In the genomic region with DNA sequence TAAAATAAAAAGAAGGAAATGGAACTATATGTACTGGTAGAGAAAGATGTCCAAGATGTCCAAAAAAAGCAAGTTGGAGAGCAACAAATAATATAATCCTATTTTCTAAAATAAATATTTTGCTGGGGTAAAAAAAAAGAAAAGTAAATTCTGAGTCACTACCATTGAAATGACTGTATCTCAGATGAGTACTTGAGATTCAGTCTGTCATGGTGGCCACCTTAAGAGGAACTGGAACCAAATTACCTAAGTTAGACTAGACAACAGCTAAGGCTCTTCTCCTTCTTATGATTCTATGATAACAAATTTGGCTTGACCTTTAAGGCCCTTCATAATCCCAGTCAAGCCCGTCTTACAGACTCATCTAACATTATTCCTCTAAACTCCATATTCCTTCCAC, we compare ENCODE assay signal across 12 cellular contexts.
DNase-seq lines count a peak whose midpoint lies in the region; ATAC-seq, FAIRE-seq and TF ChIP-seq lines count a peak whose summit lies in the region.
"Had no signal": no experiment of that assay in that cellular context is flagged by ENCODE, and none has a peak within 500 bp of the region (broad histone marks: within the 10 kb centered on the region; RNA-seq: fewer than 3 reads in every experiment).

No MANE protein-coding gene starts in this region.

- in situ Hi-C loops in K562 (cut with MboI): no loop called here

- H3K27ac Mint-ChIP-seq in activated CD4-positive, alpha-beta memory T cell treated with anti-CD3 and anti-CD28 coated beads, Interleukin-2, amount 10 ng/mL, durations not matched to agents 7 days and 5 days: no peak overlapping the region
- H3K27ac Mint-ChIP-seq in neural progenitor cell: no peak overlapping the region

- H3K9me1 ChIP-seq in K562 (ENCODE audit: control insufficient read depth, insufficient read depth, low read length): no peaks in the 10 kb centered on the region

- no peak for TF ChIP-seq POLR2A in K562 (conservative IDR thresholded peaks at IDR 0.05)
- TF ChIP-seq POLR2A in right lobe of liver (IDR thresholded peaks at IDR 0.05): no peak

- ATAC-seq in GM18873 (IDR thresholded peaks at IDR 0.05; ENCODE audit: low FRiP score, unreplicated experiment) (peak; percentile 86), GM21717 (IDR thresholded peaks at IDR 0.05; ENCODE audit: unreplicated experiment) (peak; percentile 95), HG03196 (IDR thresholded peaks at IDR 0.05; ENCODE audit: unreplicated experiment) (peak; percentile 58), K562 (no peak), right lobe of liver (no peak)
- ATAC-seq: HCT116, lower lobe of right lung, Right ventricle myocardium inferior had no signal

- H3K9ac ChIP-seq in K562 (ENCODE audit: insufficient read depth in 1 of 2, low read depth in 2 of 2, low read length in 2 of 2) (no peak overlapping the region), neural progenitor cell (no peak overlapping the region), smooth muscle cell (ENCODE audit: low read depth) (no peak overlapping the region)

- H3K4me3 Mint-ChIP-seq in activated CD4-positive, alpha-beta memory T cell treated with anti-CD3 and anti-CD28 coated beads, Interleukin-2, amount 10 ng/mL, durations not matched to agents 7 days and 5 days: no peak overlapping the region
- no peak overlapping the region for H3K4me3 Mint-ChIP-seq in neural progenitor cell

- WGBS in K562 (ENCODE audit: insufficient coverage, low coverage, missing lambda C conversion rate): 0% methylated on average over 1 of the region's 1 CpG
- whole genome bisulfite sequencing in right lobe of liver (ENCODE audit: insufficient coverage, low coverage, low lambda C conversion rate, missing lambda C conversion rate): 90% methylated on average over 1 of the region's 1 CpG
- 94% methylated on average over 1 of the region's 1 CpG for WGBS in smooth muscle cell (ENCODE audit: low lambda C conversion rate)

- DNase-seq in K562 (ENCODE audit: extremely low read depth in 1 of 4, low spot score in 3 of 4): no peak
- DNase-seq in right lobe of liver: no peak
- no peak for DNase-seq in activated CD4-positive, alpha-beta memory T cell treated with anti-CD3 and anti-CD28 coated beads, Interleukin-2, amount 10 ng/mL, durations not matched to agents 7 days and 5 days
- DNase-seq in neural progenitor cell (ENCODE audit: low spot score): no peak
- DNase-seq in smooth muscle cell (lab: John Stamatoyannopoulos, UW; ENCODE audit: unreplicated experiment): no peak
- DNase-seq: lower lobe of right lung had no signal

- TF ChIP-seq CTCF in K562 (IDR thresholded peaks at IDR 0.05 in 2 of 3, conservative IDR thresholded peaks at IDR 0.05 in 1 of 3; ENCODE audit: insufficient read depth in 2 of 3, low read depth in 1 of 3, low read length in 3 of 3): no peak
- no peak for TF ChIP-seq CTCF in right lobe of liver (IDR thresholded peaks at IDR 0.05)
- no peak for TF ChIP-seq CTCF in neural progenitor cell (IDR thresholded peaks at IDR 0.05)
- no peak for TF ChIP-seq CTCF in smooth muscle cell (IDR thresholded peaks at IDR 0.05; ENCODE audit: borderline replicate concordance, insufficient read depth, poor library complexity, severe bottlenecking)

- H3K27me3 Mint-ChIP-seq in activated CD4-positive, alpha-beta memory T cell treated with anti-CD3 and anti-CD28 coated beads, Interleukin-2, amount 10 ng/mL, durations not matched to agents 7 days and 5 days: peaks cover 47% of the 10 kb centered on the region
- H3K27me3 Mint-ChIP-seq in neural progenitor cell (ENCODE audit: insufficient read depth, low read depth): peaks cover 13% of the 10 kb centered on the region

- BruUV-seq in K562 (replicated peaks; lab: Mats Ljungman, UMichigan): no TSS peak

- H3K9me3 Mint-ChIP-seq in activated CD4-positive, alpha-beta memory T cell treated with anti-CD3 and anti-CD28 coated beads, Interleukin-2, amount 10 ng/mL, durations not matched to agents 7 days and 5 days: no peaks in the 10 kb centered on the region
- H3K9me3 Mint-ChIP-seq in neural progenitor cell: no peaks in the 10 kb centered on the region

- H3K4me2 ChIP-seq in K562 (ENCODE audit: insufficient read depth, low read length) (no peak overlapping the region), neural progenitor cell (no peak overlapping the region), smooth muscle cell (no peak overlapping the region)

- H3K79me2 ChIP-seq in K562 (ENCODE audit: control insufficient read depth, insufficient read depth, low read length) (no peaks in the 10 kb centered on the region), neural progenitor cell (ENCODE audit: low read depth) (no peaks in the 10 kb centered on the region), smooth muscle cell (ENCODE audit: low read depth) (no peaks in the 10 kb centered on the region)

- H2AFZ ChIP-seq in K562 (ENCODE audit: low read depth, low read length) (peak overlapping the region; percentile 3; the same call in 1 of the 2 replicates), neural progenitor cell (replicated peaks) (no peak overlapping the region), smooth muscle cell (ENCODE audit: low read depth) (no peak overlapping the region)

- H3K36me3 Mint-ChIP-seq in activated CD4-positive, alpha-beta memory T cell treated with anti-CD3 and anti-CD28 coated beads, Interleukin-2, amount 10 ng/mL, durations not matched to agents 7 days and 5 days (ENCODE audit: low read depth): no peaks in the 10 kb centered on the region
- no peaks in the 10 kb centered on the region for H3K36me3 Mint-ChIP-seq in neural progenitor cell

- H3F3A ChIP-seq in neural progenitor cell (ENCODE audit: low read depth) (peaks cover 21% of the 10 kb centered on the region), smooth muscle cell (ENCODE audit: low read depth) (no peaks in the 10 kb centered on the region)

- H3K4me1 Mint-ChIP-seq in activated CD4-positive, alpha-beta memory T cell treated with anti-CD3 and anti-CD28 coated beads, Interleukin-2, amount 10 ng/mL, durations not matched to agents 7 days and 5 days: peaks cover 9% of the 10 kb centered on the region
- peaks cover 36% of the 10 kb centered on the region for H3K4me1 Mint-ChIP-seq in neural progenitor cell

- CTCF ChIA-PET in K562 (lab: Yijun Ruan, JAX; ENCODE audit: low intra/inter-chr PET ratio): no interaction called here
- CTCF ChIA-PET in activated CD4-positive, alpha-beta memory T cell treated with anti-CD3 and anti-CD28 coated beads, Interleukin-2, amount 10 ng/mL, durations not matched to agents 7 days and 5 days (lab: Charles Lee): no interaction called here

- intact Hi-C loops in K562 (cut with micrococcal nuclease): no loop called here
- intact Hi-C loops in right lobe of liver (cut with DNase I): no loop called here

- H4K20me1 ChIP-seq in K562 (replicated peaks; ENCODE audit: control insufficient read depth, insufficient read depth, low read length): no peaks in the 10 kb centered on the region
- no peaks in the 10 kb centered on the region for H4K20me1 ChIP-seq in neural progenitor cell (ENCODE audit: low read depth)
- H4K20me1 ChIP-seq in smooth muscle cell (ENCODE audit: low read depth): no peaks in the 10 kb centered on the region

- no peaks in the 10 kb centered on the region for H3K9me3 ChIP-seq in K562 (replicated peaks; ENCODE audit: control insufficient read depth, insufficient read depth, low read depth, low read length)
- H3K9me3 ChIP-seq in right lobe of liver: no peaks in the 10 kb centered on the region
- H3K9me3 ChIP-seq in neural progenitor cell (ENCODE audit: low read depth): no peaks in the 10 kb centered on the region
- H3K9me3 ChIP-seq in smooth muscle cell (replicated peaks; ENCODE audit: low read depth): no peaks in the 10 kb centered on the region
- H3K9me3 ChIP-seq: lower lobe of right lung, right atrium auricular region had no signal

- H3K27me3 ChIP-seq in K562 (ENCODE audit: control insufficient read depth in 2 of 2, insufficient read depth in 2 of 2, low read length in 2 of 2): no peaks in the 10 kb centered on the region
- no peaks in the 10 kb centered on the region for H3K27me3 ChIP-seq in right lobe of liver
- peaks cover 26% of the 10 kb centered on the region for H3K27me3 ChIP-seq in neural progenitor cell
- no peaks in the 10 kb centered on the region for H3K27me3 ChIP-seq in smooth muscle cell (ENCODE audit: low read depth)
- H3K27me3 ChIP-seq: right atrium auricular region had no signal

- H3K4me3 ChIP-seq in K562: no peak overlapping the region
- H3K4me3 ChIP-seq in right lobe of liver: no peak overlapping the region
- no peak overlapping the region for H3K4me3 ChIP-seq in neural progenitor cell
- no peak overlapping the region for H3K4me3 ChIP-seq in smooth muscle cell
- H3K4me3 ChIP-seq: lower lobe of right lung, right atrium auricular region had no signal

- peaks cover 12 to 24% of the 10 kb centered on the region in 2 experiments; a peak in 4 of 5 replicates for H3K4me1 ChIP-seq in K562 (replicated peaks in 1 of 2; ENCODE audit: control insufficient read depth in 2 of 2, insufficient read depth in 2 of 2, low read length in 2 of 2)
- no peaks in the 10 kb centered on the region for H3K4me1 ChIP-seq in right lobe of liver
- H3K4me1 ChIP-seq in neural progenitor cell: peaks cover 9% of the 10 kb centered on the region
- peaks cover 12% of the 10 kb centered on the region for H3K4me1 ChIP-seq in smooth muscle cell (ENCODE audit: low read depth)

- TF ChIP-seq RAD21 in K562 (CRISPR knock-in tag; conservative IDR thresholded peaks at IDR 0.05 in 1 of 2, IDR thresholded peaks at IDR 0.05 in 1 of 2): no peak

- H3K27ac ChIP-seq in K562 (ENCODE audit: extremely low read depth, low read depth, low read length) (no peak overlapping the region), right lobe of liver (no peak overlapping the region), neural progenitor cell (no peak overlapping the region), smooth muscle cell (ENCODE audit: low read depth) (no peak overlapping the region)
- H3K27ac ChIP-seq: lower lobe of right lung had no signal

- POLR2A ChIA-PET in K562 (lab: Yijun Ruan, JAX): interaction anchor here (0.6 to 1.0 kb wide), 3 partner anchors 14 to 31 kb away, joined by 3 read pairs; no protein-coding TSS in a partner anchor
- POLR2A ChIA-PET in activated CD4-positive, alpha-beta memory T cell treated with anti-CD3 and anti-CD28 coated beads, Interleukin-2, amount 10 ng/mL, durations not matched to agents 7 days and 5 days (lab: Charles Lee): no interaction called here

- no peak for FAIRE-seq in K562 (lab: Jason Lieb, UNC)

- no peak for TF ChIP-seq EP300 in K562 (IDR thresholded peaks at IDR 0.05; ENCODE audit: low read length)

- no peaks in the 10 kb centered on the region for H3K36me3 ChIP-seq in K562 (ENCODE audit: control insufficient read depth, insufficient read depth, low read length)
- H3K36me3 ChIP-seq in right lobe of liver: no peaks in the 10 kb centered on the region
- H3K36me3 ChIP-seq in neural progenitor cell: no peaks in the 10 kb centered on the region
- no peaks in the 10 kb centered on the region for H3K36me3 ChIP-seq in smooth muscle cell (ENCODE audit: low read depth)
- H3K36me3 ChIP-seq: lower lobe of right lung, right atrium auricular region had no signal

TF ChIP-seq in K562, 482 proteins besides CTCF, POLR2A, EP300 and RAD21 (continues in another document):
- peak; percentile 27; the same call in 1 of the 2 replicates for TF ChIP-seq FOSL1 (tag; conservative IDR thresholded peaks at IDR 0.05)

Comparison
In these comparisons a context has a peak if more than half of its experiments do, and no peak if none do; other contexts are left out.
1. ATAC-seq: peak in GM18873 (single experiment), GM21717 (single experiment) and HG03196 (single experiment); none in K562 (single experiment) and right lobe of liver (0 of 4).